8 cellular contexts compared by ENCODE assay signal in genomic region chr12:51172515-51173431, GRCh38. TPM values are rescaled to one million over a fixed set of nuclear protein-coding genes. Genes with fewer than 3 reads are reported as not detected.
DNase-seq lines count a peak whose midpoint lies in the region; ATAC-seq and TF ChIP-seq lines count a peak whose summit lies in the region.

TFCP2 (minus strand) TSS chr12:51173135; CDS start chr12:51172422, 713 bp downstream.

- POLR2A ChIA-PET in RWPE1 (lab: Yijun Ruan, JAX; ENCODE audit: low non-redundant PET): interaction anchor here (1.0 to 1.5 kb wide), 2 partner anchors 65 to 90 kb away, joined by 3 to 5 read pairs; partner anchors contain the start of gene DAZAP2

- peak within 1 kb of the TSS; percentile 46; the same call in 1 of the 2 replicates for H3K27ac ChIP-seq in KMS-11
- H3K27ac ChIP-seq in RWPE1: peak within 1 kb of the TSS; percentile 93

- CTCF ChIA-PET in RWPE1 (lab: Yijun Ruan, JAX): no interaction called here

- H4K20me1 ChIP-seq in KMS-11 (ENCODE audit: insufficient read depth): no peaks in the 10 kb centered on the region

- no peaks in the 10 kb centered on the region for H3K4me1 ChIP-seq in KMS-11 (ENCODE audit: low read depth, poor library complexity, severe bottlenecking)

- H3K36me3 ChIP-seq in KMS-11 (ENCODE audit: insufficient read depth): no peaks in the 10 kb centered on the region

- H3K27me3 Mint-ChIP-seq in naive B cell: no peaks in the 10 kb centered on the region

- peak within 1 kb of the TSS; percentile 39; the same call in 1 of the 2 replicates for H3K4me2 ChIP-seq in KMS-11

- DNase-seq in DMS79 treated with DMSO at 0.1 percent for 48 hours (lab: John Stamatoyannopoulos, UW): peak; percentile 61
- DNase-seq in RWPE1 (ENCODE audit: low spot score): peak; percentile 95
- peak; percentile 85 to 88 for DNase-seq in activated T-helper 1 cell treated with anti-CD3 and anti-CD28 coated beads, Interleukin-2, amount 50 U/mL, for 16 hours (ENCODE audit: low read depth in 1 of 2, low spot score in 1 of 2)
- DNase-seq in fibroblast of gingiva (ENCODE audit: low read depth): peak; percentile 95
- DNase-seq in naive B cell: peak; percentile 92
- peak; percentile 79 to 94 for DNase-seq in stimulated activated effector memory CD8-positive, alpha-beta T cell treated with anti-CD3 and anti-CD28 coated beads, Interleukin-12 subunit alpha, Interleukin-12 subunit beta, amount 100 ng/mL, for 72 hours (ENCODE audit: low spot score in 2 of 2)

- peak within 1 kb of the TSS; percentile 65; the same call in 1 of the 2 replicates for H3K9ac ChIP-seq in KMS-11

- TF ChIP-seq CTCF in KMS-11 (conservative IDR thresholded peaks at IDR 0.05; ENCODE audit: low read depth, low read length): no peak
- no peak for TF ChIP-seq CTCF in RWPE1 (conservative IDR thresholded peaks at IDR 0.05; ENCODE audit: low read depth)

- H3K27ac Mint-ChIP-seq in naive B cell: peak within 1 kb of the TSS in 4 of 6 donors; percentile 63 to 96 (median 92)
- H3K27ac Mint-ChIP-seq in stimulated activated effector memory CD8-positive, alpha-beta T cell treated with anti-CD3 and anti-CD28 coated beads, Interleukin-12 subunit alpha, Interleukin-12 subunit beta, amount 100 ng/mL, for 72 hours: no peak within 1 kb of the TSS

- H3K4me3 ChIP-seq in KMS-11 (IDR thresholded peaks at IDR 0.05; ENCODE audit: insufficient read depth, low read depth, low read length): no peak within 1 kb of the TSS

- ATAC-seq in GM21786 (IDR thresholded peaks at IDR 0.05; ENCODE audit: unreplicated experiment): peak; percentile 92
- peak; percentile 99 for ATAC-seq in naive B cell (ENCODE audit: low read depth in 2 of 2)
- ATAC-seq in stimulated activated effector memory CD8-positive, alpha-beta T cell treated with anti-CD3 and anti-CD28 coated beads, Interleukin-12 subunit alpha, Interleukin-12 subunit beta, amount 100 ng/mL, for 72 hours: peak; percentile 99

- peak within 1 kb of the TSS; percentile 80 for H2AFZ ChIP-seq in KMS-11 (ENCODE audit: low read depth)

- H3K4me1 Mint-ChIP-seq in naive B cell: peaks cover 8 to 15% (median 11%) of the 10 kb centered on the region in 3 donors
- peaks cover 14% of the 10 kb centered on the region for H3K4me1 Mint-ChIP-seq in stimulated activated effector memory CD8-positive, alpha-beta T cell treated with anti-CD3 and anti-CD28 coated beads, Interleukin-12 subunit alpha, Interleukin-12 subunit beta, amount 100 ng/mL, for 72 hours

- peak within 1 kb of the TSS in 4 of 8 donors; percentile 55 to 88 (median 82) for H3K4me3 Mint-ChIP-seq in naive B cell
- H3K4me3 Mint-ChIP-seq in stimulated activated effector memory CD8-positive, alpha-beta T cell treated with anti-CD3 and anti-CD28 coated beads, Interleukin-12 subunit alpha, Interleukin-12 subunit beta, amount 100 ng/mL, for 72 hours: no peak within 1 kb of the TSS

- H3K27me3 ChIP-seq in KMS-11 (ENCODE audit: insufficient read depth, low read depth): no peaks in the 10 kb centered on the region

- no peaks in the 10 kb centered on the region for H3K79me2 ChIP-seq in KMS-11 (ENCODE audit: insufficient read depth, low read depth)

- no peaks in the 10 kb centered on the region for H3K36me3 Mint-ChIP-seq in naive B cell
- peaks cover 12% of the 10 kb centered on the region for H3K36me3 Mint-ChIP-seq in stimulated activated effector memory CD8-positive, alpha-beta T cell treated with anti-CD3 and anti-CD28 coated beads, Interleukin-12 subunit alpha, Interleukin-12 subunit beta, amount 100 ng/mL, for 72 hours

- H3K9me3 Mint-ChIP-seq in naive B cell: no peaks in the 10 kb centered on the region
- no peaks in the 10 kb centered on the region for H3K9me3 Mint-ChIP-seq in stimulated activated effector memory CD8-positive, alpha-beta T cell treated with anti-CD3 and anti-CD28 coated beads, Interleukin-12 subunit alpha, Interleukin-12 subunit beta, amount 100 ng/mL, for 72 hours

RNA-seq across cellular contexts. Expression of gene TFCP2, which starts in this region (rescaled TPM):
- 10 to 100 TPM in 5 of 6 donors, 1 to 10 TPM in 1; 9.7 to 14.0 (median 13.1) TPM for polyA plus RNA-seq in naive B cell (ENCODE audit: low read depth in 6 of 6)
